1 cellular context compared by ENCODE assay signal in genomic region chr9:81609782-81610738, GRCh38.
TF ChIP-seq lines count a peak whose summit lies in the region.

No MANE protein-coding gene starts in this region.

TF ChIP-seq in HepG2, 621 proteins besides CTCF, POLR2A, EP300 and RAD21 (continued from another document and continues in another):
- TF ChIP-seq RNF219 (CRISPR knock-in tag; IDR thresholded peaks at IDR 0.05) (no peak), SP140L (CRISPR knock-in tag; IDR thresholded peaks at IDR 0.05; ENCODE audit: borderline replicate concordance) (no peak), ZKSCAN5 (CRISPR knock-in tag; IDR thresholded peaks at IDR 0.05) (no peak), ZNF772 (CRISPR knock-in tag; IDR thresholded peaks at IDR 0.05) (0 out of 2 replicates have a peak, but pooled peaks have one; percentile 69), ZSCAN25 (CRISPR knock-in tag; IDR thresholded peaks at IDR 0.05) (no peak), ZNF773 (CRISPR knock-in tag; IDR thresholded peaks at IDR 0.05; ENCODE audit: borderline replicate concordance) (no peak), JUNB (CRISPR knock-in tag; IDR thresholded peaks at IDR 0.05; ENCODE audit: borderline replicate concordance) (no peak), PAF1 (CRISPR knock-in tag; IDR thresholded peaks at IDR 0.05) (no peak), ZC3H4 (CRISPR knock-in tag; IDR thresholded peaks at IDR 0.05; ENCODE audit: borderline replicate concordance) (no peak), E2F5 (CRISPR knock-in tag; conservative IDR thresholded peaks at IDR 0.05) (no peak), SP2 (CRISPR knock-in tag; IDR thresholded peaks at IDR 0.05) (no peak), TIGD3 (CRISPR knock-in tag; IDR thresholded peaks at IDR 0.05; ENCODE audit: borderline replicate concordance) (no peak), PAWR (CRISPR knock-in tag; IDR thresholded peaks at IDR 0.05; ENCODE audit: borderline replicate concordance) (no peak), ZBTB43 (CRISPR knock-in tag; conservative IDR thresholded peaks at IDR 0.05) (peak; percentile 54; the same call in 1 of the 2 replicates), ZNF644 (CRISPR knock-in tag; IDR thresholded peaks at IDR 0.05; ENCODE audit: low read depth) (peak; percentile 56; the same call in 1 of the 2 replicates), ZNF432 (CRISPR knock-in tag; IDR thresholded peaks at IDR 0.05; ENCODE audit: borderline replicate concordance) (no peak), ZSCAN9 (CRISPR knock-in tag; IDR thresholded peaks at IDR 0.05; ENCODE audit: borderline replicate concordance) (peak; percentile 49; the same call in 1 of the 2 replicates), ZFP90 (CRISPR knock-in tag; IDR thresholded peaks at IDR 0.05; ENCODE audit: borderline replicate concordance) (no peak), GFI1 (CRISPR knock-in tag; IDR thresholded peaks at IDR 0.05; ENCODE audit: borderline replicate concordance) (peak; percentile 92), RFXANK (CRISPR knock-in tag; IDR thresholded peaks at IDR 0.05) (no peak), ZNF569 (CRISPR knock-in tag; IDR thresholded peaks at IDR 0.05; ENCODE audit: borderline replicate concordance) (no peak), SNAPC2 (CRISPR knock-in tag; IDR thresholded peaks at IDR 0.05) (peak; percentile 36; the same call in 1 of the 2 replicates), PCBP1 (IDR thresholded peaks at IDR 0.05; ENCODE audit: borderline replicate concordance, low read depth, low read length) (no peak), MED8 (CRISPR knock-in tag; IDR thresholded peaks at IDR 0.05; ENCODE audit: insufficient replicate concordance) (peak; percentile 79), ZBTB38 (CRISPR knock-in tag; IDR thresholded peaks at IDR 0.05) (no peak), SRF (IDR thresholded peaks at IDR 0.05; ENCODE audit: low read depth, low read length) (peak; percentile 91), SRSF1 (optimal IDR thresholded peaks at IDR 0.05; ENCODE audit: low read depth, low read length) (no peak), AHDC1 (CRISPR knock-in tag; IDR thresholded peaks at IDR 0.05; ENCODE audit: borderline replicate concordance) (peak; percentile 94), TEAD2 (CRISPR knock-in tag; IDR thresholded peaks at IDR 0.05) (no peak), HDAC6 (IDR thresholded peaks at IDR 0.05; ENCODE audit: low read depth, low read length) (no peak), RBAK (CRISPR knock-in tag; IDR thresholded peaks at IDR 0.05) (no peak), ZNF33B (CRISPR knock-in tag; IDR thresholded peaks at IDR 0.05) (no peak), KLF11 (CRISPR knock-in tag; IDR thresholded peaks at IDR 0.05) (no peak), FOXJ3 (CRISPR knock-in tag; IDR thresholded peaks at IDR 0.05; ENCODE audit: borderline replicate concordance) (peak; percentile 82), ZBTB25 (CRISPR knock-in tag; IDR thresholded peaks at IDR 0.05) (peak; percentile 48; the same call in 1 of the 2 replicates), MIER3 (CRISPR knock-in tag; IDR thresholded peaks at IDR 0.05; ENCODE audit: borderline replicate concordance) (peak; percentile 58; the same call in 1 of the 2 replicates), ZNF383 (CRISPR knock-in tag; IDR thresholded peaks at IDR 0.05; ENCODE audit: borderline replicate concordance) (no peak), ZNF333 (CRISPR knock-in tag; IDR thresholded peaks at IDR 0.05; ENCODE audit: borderline replicate concordance) (no peak), POLR2AphosphoS5 (IDR thresholded peaks at IDR 0.05; ENCODE audit: low read depth, low read length) (no peak), ZNF484 (CRISPR knock-in tag; IDR thresholded peaks at IDR 0.05; ENCODE audit: borderline replicate concordance, low read depth) (no peak), HCFC1 (IDR thresholded peaks at IDR 0.05; ENCODE audit: low read depth, low read length) (no peak), SALL2 (CRISPR knock-in tag; IDR thresholded peaks at IDR 0.05) (no peak), MYNN (CRISPR knock-in tag; IDR thresholded peaks at IDR 0.05; ENCODE audit: low read depth) (no peak), ZBTB42 (CRISPR knock-in tag; IDR thresholded peaks at IDR 0.05) (no peak), DDIT3 (CRISPR knock-in tag; IDR thresholded peaks at IDR 0.05) (no peak), CREB3 (CRISPR knock-in tag; IDR thresholded peaks at IDR 0.05) (no peak), HHEX (CRISPR knock-in tag; IDR thresholded peaks at IDR 0.05) (peak; percentile 51), ZFP62 (CRISPR knock-in tag; IDR thresholded peaks at IDR 0.05) (no peak), JUN (CRISPR knock-in tag; IDR thresholded peaks at IDR 0.05) (no peak), ZNF513 (CRISPR knock-in tag; conservative IDR thresholded peaks at IDR 0.05) (no peak), ZNF574 (CRISPR knock-in tag; IDR thresholded peaks at IDR 0.05) (peak; percentile 44; the same call in 1 of the 2 replicates)
